In the genomic region with DNA sequence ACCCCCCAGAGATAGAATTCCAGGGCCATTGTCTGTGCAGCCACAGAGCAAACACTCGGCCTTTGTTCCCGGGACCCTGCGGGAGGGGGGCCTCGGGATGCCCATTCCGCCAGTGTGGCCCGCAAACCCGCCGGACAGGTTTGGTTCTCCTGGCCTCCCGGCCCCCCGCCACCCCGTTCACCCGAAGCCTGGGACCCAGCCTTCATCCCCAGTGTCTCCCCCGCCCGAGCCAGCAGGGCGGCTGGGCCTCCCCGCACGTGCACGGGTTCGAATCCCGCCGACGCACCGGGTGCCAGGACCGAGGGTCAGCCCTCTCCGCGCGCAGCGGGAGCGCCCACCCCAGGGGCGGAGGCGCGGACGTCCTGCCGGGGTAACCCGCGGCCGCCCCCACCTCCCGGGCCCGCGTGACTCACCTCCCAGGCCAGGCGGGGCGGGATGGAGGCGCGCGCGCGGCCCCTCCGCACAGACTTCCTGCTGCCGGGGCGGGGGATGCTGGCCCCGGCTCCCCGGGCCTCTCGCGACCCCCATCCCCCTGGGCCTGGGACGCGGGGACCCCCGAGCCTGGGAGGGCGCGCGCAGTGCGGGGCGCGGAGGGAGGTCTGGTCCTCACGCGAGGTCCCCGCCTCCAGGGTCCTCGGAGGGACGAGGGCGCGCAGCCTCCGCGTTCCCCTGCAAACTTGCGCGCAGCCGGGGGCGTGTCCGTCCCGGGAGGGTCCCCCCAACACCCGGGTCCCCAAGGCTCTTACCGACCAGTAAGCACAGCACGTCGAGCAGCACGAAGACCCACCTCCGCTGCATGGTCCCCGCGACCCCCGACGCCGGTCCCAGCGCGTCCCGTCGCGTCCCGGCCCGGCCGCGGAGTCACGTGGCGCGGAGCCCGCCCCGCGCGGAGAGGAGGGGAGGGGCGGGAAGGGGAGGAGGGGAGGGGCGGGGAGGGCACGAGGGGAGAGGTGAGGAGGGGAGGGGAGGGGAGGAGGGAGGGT, we compare ENCODE assay signal across 8 cellular contexts. TPM values are rescaled to one million over a fixed set of nuclear protein-coding genes. Genes with fewer than 3 reads are reported as not detected.
A peak's percentile ranks its signal among the peaks of the same experiment; 100 is the strongest.
DNase-seq lines count a peak whose midpoint lies in the region; ATAC-seq and TF ChIP-seq lines count a peak whose summit lies in the region.

A gene (minus strand): TSS at position 865 of the 983 bp plus-strand sequence. CDS start 67 bp downstream, at position 798.

- no peaks in the 10 kb centered on the region for H3K9me3 Mint-ChIP-seq in activated T-cell treated with anti-CD3 and anti-CD28 coated beads, Interleukin-2, amount 50 U/mL, for 24 hours

- H3K4me1 ChIP-seq in gastroesophageal sphincter (peaks cover 0 to 52% (median 18%) of the 10 kb centered on the region in 3 donors), osteoblast (ENCODE audit: insufficient read depth, low read length) (peaks cover 11% of the 10 kb centered on the region), BE2C (no peaks in the 10 kb centered on the region)

- TF ChIP-seq EP300 in gastroesophageal sphincter (IDR thresholded peaks at IDR 0.05), result no peak

- no peak for TF ChIP-seq CTCF in gastroesophageal sphincter (IDR thresholded peaks at IDR 0.05)
- no peak for TF ChIP-seq CTCF in osteoblast (IDR thresholded peaks at IDR 0.05; ENCODE audit: extremely low read depth, low read depth, low read length)
- TF ChIP-seq CTCF in BE2C (IDR thresholded peaks at IDR 0.05; ENCODE audit: low read depth, low read length), result no peak

- ATAC-seq in Right ventricle myocardium inferior (no peak), left ventricle myocardium superior (no peak), gastroesophageal sphincter (peak; percentile 54), GM21576 (IDR thresholded peaks at IDR 0.05; ENCODE audit: unreplicated experiment) (no peak)

- WGBS in gastroesophageal sphincter (ENCODE audit: low coverage in 1 of 2), 2 donors, result 30% methylated on average over 2 of the region's 108 CpGs; no CpG with 5 or more reads in 1 of the 2 donors

- peaks cover 17% of the 10 kb centered on the region for H4K20me1 ChIP-seq in osteoblast (ENCODE audit: insufficient read depth, low read length)

- peaks cover 16% of the 10 kb centered on the region for H3K4me1 Mint-ChIP-seq in activated T-cell treated with anti-CD3 and anti-CD28 coated beads, Interleukin-2, amount 50 U/mL, for 24 hours (ENCODE audit: low read depth)

- H3K36me3 Mint-ChIP-seq in activated T-cell treated with anti-CD3 and anti-CD28 coated beads, Interleukin-2, amount 50 U/mL, for 24 hours (ENCODE audit: low read depth), result no peaks in the 10 kb centered on the region

- TF ChIP-seq POLR2A in gastroesophageal sphincter (IDR thresholded peaks at IDR 0.05), result no peak

- peaks cover 73% of the 10 kb centered on the region for H3K27me3 Mint-ChIP-seq in activated T-cell treated with anti-CD3 and anti-CD28 coated beads, Interleukin-2, amount 50 U/mL, for 24 hours

- intact Hi-C loops in Right ventricle myocardium inferior (cut with DNase I) (no loop called here), left ventricle myocardium superior (cut with micrococcal nuclease) (no loop called here)

- DNase-seq in Right ventricle myocardium inferior (ENCODE audit: missing footprints) (peak; percentile 59), left ventricle myocardium superior (no peak), osteoblast (ENCODE audit: insufficient read length, low spot score, missing footprints) (peak; percentile 91), NCI-H2081 treated with DMSO at 0.1 percent for 48 hours (lab: John Stamatoyannopoulos, UW) (no peak), BE2C (no peak)
- peak; percentile 54 for DNase-seq in activated T-cell treated with anti-CD3 and anti-CD28 coated beads, Interleukin-2, amount 50 U/mL, for 24 hours

- H3K27ac Mint-ChIP-seq in activated T-cell treated with anti-CD3 and anti-CD28 coated beads, Interleukin-2, amount 50 U/mL, for 24 hours, result peak within 1 kb of the TSS; percentile 61

- peak within 1 kb of the TSS; percentile 51 for H3K4me3 Mint-ChIP-seq in activated T-cell treated with anti-CD3 and anti-CD28 coated beads, Interleukin-2, amount 50 U/mL, for 24 hours

- H3K4me2 ChIP-seq in osteoblast (ENCODE audit: insufficient read depth, low read length), result peak within 1 kb of the TSS; percentile 58

- no peak within 1 kb of the TSS for H2AFZ ChIP-seq in osteoblast (ENCODE audit: low read length)

- H3K27me3 ChIP-seq in gastroesophageal sphincter, result peaks cover 56% of the 10 kb centered on the region
- peaks cover 47% of the 10 kb centered on the region for H3K27me3 ChIP-seq in osteoblast (ENCODE audit: insufficient read depth, low read length)
- H3K27me3 ChIP-seq in BE2C, result peaks cover 22% of the 10 kb centered on the region

- no peaks in the 10 kb centered on the region for H3K79me2 ChIP-seq in osteoblast (ENCODE audit: insufficient read depth, low read length)

- H3K36me3 ChIP-seq in gastroesophageal sphincter, result no peaks in the 10 kb centered on the region
- H3K36me3 ChIP-seq in osteoblast (ENCODE audit: insufficient read depth, low read length), result no peaks in the 10 kb centered on the region
- H3K36me3 ChIP-seq in BE2C, result no peaks in the 10 kb centered on the region

- H3K27ac ChIP-seq in gastroesophageal sphincter, result peak within 1 kb of the TSS in 3 of 4 donors; percentile 57 to 75 (median 65)
- no peak within 1 kb of the TSS for H3K27ac ChIP-seq in osteoblast (ENCODE audit: low read depth, low read length)

- H3K9me3 ChIP-seq in gastroesophageal sphincter, result no peaks in the 10 kb centered on the region
- no peaks in the 10 kb centered on the region for H3K9me3 ChIP-seq in osteoblast (ENCODE audit: low read depth, low read length)
- no peaks in the 10 kb centered on the region for H3K9me3 ChIP-seq in BE2C

- H3K4me3 ChIP-seq in gastroesophageal sphincter (peak within 1 kb of the TSS in 1 of 2 donors; percentile 48), osteoblast (ENCODE audit: insufficient read depth, low read length) (peak within 1 kb of the TSS; percentile 45), BE2C (ENCODE audit: low read depth, low read length) (no peak within 1 kb of the TSS)

RNA-seq across cellular contexts. Expression of the gene that starts here (rescaled TPM):
- total RNA-seq in Right ventricle myocardium inferior, result 0.76 TPM
- total RNA-seq in left ventricle myocardium superior, result 0.27 TPM
- total RNA-seq in gastroesophageal sphincter, result 10 to 100 TPM in 1 of 4 donors, 1 to 10 TPM in 3; 2.3 to 26.4 (median 3.7) TPM
- total RNA-seq in osteoblast, result 1.1 and 1.5 TPM in 2 replicates
- 0.60 TPM for polyA plus RNA-seq in BE2C (2012; ENCODE audit: insufficient read depth, insufficient read length, low read depth)

Comparison
In these comparisons a context has a peak if more than half of its experiments do, and no peak if none do; other contexts are left out.
1. Peak in DNase-seq in Right ventricle myocardium inferior; RNA of the gene not detected or under 1 TPM.
2. DNase-seq: peak in activated T-cell treated with anti-CD3 and anti-CD28 coated beads, Interleukin-2, amount 50 U/mL, for 24 hours (single experiment) and osteoblast (single experiment); none in left ventricle myocardium superior (single experiment), NCI-H2081 treated with DMSO at 0.1 percent for 48 hours (single experiment) and BE2C (single experiment).